In genomic region chr20:64122927-64123326, GRCh38 we compare ENCODE assay signal across 13 cellular contexts. TPM values are rescaled to one million over a fixed set of nuclear protein-coding genes. Genes with fewer than 3 reads are reported as not detected.
"Had no signal": no experiment of that assay in that cellular context is flagged by ENCODE, and none has a peak within 500 bp of the region (broad histone marks: within the 10 kb centered on the region; RNA-seq: fewer than 3 reads in every experiment).

No MANE protein-coding gene starts in this region.

RNA-seq across cellular contexts. Expression of gene NPBWR2, which starts 15.6 kb away (rescaled TPM):
- total RNA-seq: stomach, subcutaneous adipose tissue, suprapubic skin, temporal lobe, thoracic aorta, thyroid gland, tibial nerve, transverse colon, upper lobe of left lung, ureter, urinary bladder, uterus, vagina had no signal

RNA-seq across cellular contexts. Expression of gene LKAAEAR1, which starts 38.7 kb away (rescaled TPM):
- total RNA-seq: stomach, subcutaneous adipose tissue, suprapubic skin, thoracic aorta, transverse colon, ureter, urinary bladder, uterus, vagina had no signal

RNA-seq across cellular contexts. Expression of gene MYT1, which starts 41.3 kb away (rescaled TPM):
- total RNA-seq: subcutaneous adipose tissue, thoracic aorta, tibial nerve, vagina had no signal
